In genomic region chr13:63107163-63107935, GRCh38 we compare ENCODE assay signal across 23 cellular contexts.
A peak's percentile ranks its signal among the peaks of the same experiment; 100 is the strongest.
DNase-seq lines count a peak whose midpoint lies in the region; ATAC-seq and TF ChIP-seq lines count a peak whose summit lies in the region.
"Had no signal": no experiment of that assay in that cellular context is flagged by ENCODE, and none has a peak within 500 bp of the region (broad histone marks: within the 10 kb centered on the region; RNA-seq: fewer than 3 reads in every experiment).

No MANE protein-coding gene starts in this region.

- intact Hi-C loops in MCF 10A (cut with micrococcal nuclease), result no loop called here
- intact Hi-C loops in breast epithelium (cut with DNase I; ENCODE audit: low total_unique reads), result no loop called here
- intact Hi-C loops in left lung (cut with DNase I), result no loop called here

- TF ChIP-seq CTCF in MCF 10A (IDR thresholded peaks at IDR 0.05; ENCODE audit: unreplicated experiment) (no peak), breast epithelium (IDR thresholded peaks at IDR 0.05) (no peak), foreskin keratinocyte (conservative IDR thresholded peaks at IDR 0.05) (no peak), left lung (IDR thresholded peaks at IDR 0.05) (no peak)

- POLR2A ChIA-PET in MCF 10A (lab: Yijun Ruan, JAX), result no interaction called here

- H3K4me1 Mint-ChIP-seq in MCF 10A (ENCODE audit: insufficient read depth, unreplicated experiment), result no peaks in the 10 kb centered on the region
- H3K4me1 Mint-ChIP-seq: activated CD4-positive, alpha-beta T cell treated with anti-CD3 and anti-CD28 coated beads, Interleukin-2, amount 10 ng/mL, durations not matched to agents 24 days and 14 days; activated naive CD4-positive, alpha-beta T cell treated with anti-CD3 and anti-CD28 coated beads, Interleukin-2, amount 10 ng/mL, durations not matched to agents 7 days and 5 days; memory B cell had no signal

- no peak overlapping the region for H3K27ac Mint-ChIP-seq in MCF 10A (ENCODE audit: low read depth, unreplicated experiment)
- H3K27ac Mint-ChIP-seq: activated CD4-positive, alpha-beta T cell treated with anti-CD3 and anti-CD28 coated beads, Interleukin-2, amount 10 ng/mL, durations not matched to agents 24 days and 14 days; activated naive CD4-positive, alpha-beta T cell treated with anti-CD3 and anti-CD28 coated beads, Interleukin-2, amount 10 ng/mL, durations not matched to agents 7 days and 5 days; activated T-cell treated with anti-CD3 and anti-CD28 coated beads, Interleukin-2, amount 50 U/mL, for 72 hours; memory B cell; type B pancreatic cell had no signal

- H3K27me3 ChIP-seq in breast epithelium, result no peaks in the 10 kb centered on the region
- H3K27me3 ChIP-seq in foreskin keratinocyte, result no peaks in the 10 kb centered on the region
- no peaks in the 10 kb centered on the region for H3K27me3 ChIP-seq in left lung
- H3K27me3 ChIP-seq: BE2C had no signal

- DNase-seq in MCF 10A (ENCODE audit: unreplicated experiment), result peak; percentile 10
- no peak for DNase-seq in breast epithelium (ENCODE audit: low spot score in 2 of 2)
- peak; percentile 59 for DNase-seq in amniotic epithelial cell (ENCODE audit: low read depth)
- DNase-seq in foreskin keratinocyte, result peak; percentile 42 to 70
- no peak for DNase-seq in inferior parietal cortex (ENCODE audit: extremely low spot score)
- DNase-seq in stimulated activated CD4-positive, alpha-beta T cell treated with anti-CD3 and anti-CD28 coated beads, Interleukin-12 subunit alpha, Interleukin-12 subunit beta, amount 100 ng/mL, for 4 hours, result no peak
- no peak for DNase-seq in left lung
- DNase-seq: 8988T; activated CD4-positive, alpha-beta T cell treated with anti-CD3 and anti-CD28 coated beads, Interleukin-2, amount 10 ng/mL, durations not matched to agents 24 days and 14 days; activated naive CD4-positive, alpha-beta T cell treated with anti-CD3 and anti-CD28 coated beads, Interleukin-2, amount 10 ng/mL, durations not matched to agents 7 days and 5 days; activated T-cell treated with anti-CD3 and anti-CD28 coated beads, Interleukin-2, amount 50 U/mL, for 72 hours; BE2C; DMS79; effector CD4-positive, alpha-beta T cell; erythroblast; kidney glomerular epithelial cell; NCI-H1436; NCI-H524; Right ventricle myocardium superior had no signal

- CTCF ChIA-PET in MCF 10A (lab: Yijun Ruan, JAX), result interaction anchor here (0.6 to 0.7 kb wide), 3 partner anchors 756 to 1110 kb away, joined by 3 read pairs; no protein-coding TSS in a partner anchor

- H3K36me3 ChIP-seq in breast epithelium (no peaks in the 10 kb centered on the region), left lung (no peaks in the 10 kb centered on the region)
- H3K36me3 ChIP-seq: BE2C had no signal

- H3K4me3 ChIP-seq in breast epithelium, result no peak overlapping the region
- H3K4me3 ChIP-seq in left lung, result no peak overlapping the region
- H3K4me3 ChIP-seq: GM12878 had no signal

- H3K4me3 Mint-ChIP-seq in MCF 10A (ENCODE audit: unreplicated experiment), result no peak overlapping the region
- H3K4me3 Mint-ChIP-seq: activated CD4-positive, alpha-beta T cell treated with anti-CD3 and anti-CD28 coated beads, Interleukin-2, amount 10 ng/mL, durations not matched to agents 24 days and 14 days; activated naive CD4-positive, alpha-beta T cell treated with anti-CD3 and anti-CD28 coated beads, Interleukin-2, amount 10 ng/mL, durations not matched to agents 7 days and 5 days; activated T-cell treated with anti-CD3 and anti-CD28 coated beads, Interleukin-2, amount 50 U/mL, for 72 hours; memory B cell; type B pancreatic cell had no signal

- H3K4me1 ChIP-seq in breast epithelium (no peaks in the 10 kb centered on the region), foreskin keratinocyte (no peaks in the 10 kb centered on the region), left lung (no peaks in the 10 kb centered on the region)
- H3K4me1 ChIP-seq: BE2C had no signal

- H3K27me3 Mint-ChIP-seq in MCF 10A (ENCODE audit: insufficient read depth, unreplicated experiment), result no peaks in the 10 kb centered on the region
- H3K27me3 Mint-ChIP-seq: activated CD4-positive, alpha-beta T cell treated with anti-CD3 and anti-CD28 coated beads, Interleukin-2, amount 10 ng/mL, durations not matched to agents 24 days and 14 days; activated naive CD4-positive, alpha-beta T cell treated with anti-CD3 and anti-CD28 coated beads, Interleukin-2, amount 10 ng/mL, durations not matched to agents 7 days and 5 days; memory B cell; type B pancreatic cell had no signal

- H3K9me3 Mint-ChIP-seq in MCF 10A (ENCODE audit: unreplicated experiment), result no peaks in the 10 kb centered on the region
- H3K9me3 Mint-ChIP-seq: activated CD4-positive, alpha-beta T cell treated with anti-CD3 and anti-CD28 coated beads, Interleukin-2, amount 10 ng/mL, durations not matched to agents 24 days and 14 days; activated naive CD4-positive, alpha-beta T cell treated with anti-CD3 and anti-CD28 coated beads, Interleukin-2, amount 10 ng/mL, durations not matched to agents 7 days and 5 days had no signal

- H3K36me3 Mint-ChIP-seq in MCF 10A (ENCODE audit: insufficient read depth, unreplicated experiment), result no peaks in the 10 kb centered on the region
- H3K36me3 Mint-ChIP-seq: activated naive CD4-positive, alpha-beta T cell treated with anti-CD3 and anti-CD28 coated beads, Interleukin-2, amount 10 ng/mL, durations not matched to agents 7 days and 5 days; memory B cell; type B pancreatic cell had no signal

- TF ChIP-seq POLR2A in breast epithelium (IDR thresholded peaks at IDR 0.05), result no peak

- H3K27ac ChIP-seq in breast epithelium (no peak overlapping the region), foreskin keratinocyte (no peak overlapping the region), left lung (no peak overlapping the region)

- no peaks in the 10 kb centered on the region for H3K9me3 ChIP-seq in breast epithelium
- no peaks in the 10 kb centered on the region for H3K9me3 ChIP-seq in left lung
- H3K9me3 ChIP-seq: BE2C had no signal

- BruUV-seq in MCF 10A (replicated peaks; lab: Mats Ljungman, UMichigan), result no TSS peak

- peak; percentile 65 for ATAC-seq in foreskin keratinocyte
- no peak for ATAC-seq in GM19328 (IDR thresholded peaks at IDR 0.05; ENCODE audit: unreplicated experiment)
- ATAC-seq in left lung, result no peak
- ATAC-seq: activated T-cell treated with anti-CD3 and anti-CD28 coated beads, Interleukin-2, amount 50 U/mL, for 72 hours; GM12878 had no signal

Comparison
In these comparisons a context has a peak if more than half of its experiments do, and no peak if none do; other contexts are left out.
1. DNase-seq: peak in MCF 10A (single experiment), amniotic epithelial cell (single experiment) and foreskin keratinocyte (2 of 2); none in breast epithelium (0 of 2), inferior parietal cortex (single experiment), stimulated activated CD4-positive, alpha-beta T cell treated with anti-CD3 and anti-CD28 coated beads, Interleukin-12 subunit alpha, Interleukin-12 subunit beta, amount 100 ng/mL, for 4 hours (single experiment) and left lung (0 of 2).